8 cellular contexts compared by ENCODE assay signal in the genomic region with DNA sequence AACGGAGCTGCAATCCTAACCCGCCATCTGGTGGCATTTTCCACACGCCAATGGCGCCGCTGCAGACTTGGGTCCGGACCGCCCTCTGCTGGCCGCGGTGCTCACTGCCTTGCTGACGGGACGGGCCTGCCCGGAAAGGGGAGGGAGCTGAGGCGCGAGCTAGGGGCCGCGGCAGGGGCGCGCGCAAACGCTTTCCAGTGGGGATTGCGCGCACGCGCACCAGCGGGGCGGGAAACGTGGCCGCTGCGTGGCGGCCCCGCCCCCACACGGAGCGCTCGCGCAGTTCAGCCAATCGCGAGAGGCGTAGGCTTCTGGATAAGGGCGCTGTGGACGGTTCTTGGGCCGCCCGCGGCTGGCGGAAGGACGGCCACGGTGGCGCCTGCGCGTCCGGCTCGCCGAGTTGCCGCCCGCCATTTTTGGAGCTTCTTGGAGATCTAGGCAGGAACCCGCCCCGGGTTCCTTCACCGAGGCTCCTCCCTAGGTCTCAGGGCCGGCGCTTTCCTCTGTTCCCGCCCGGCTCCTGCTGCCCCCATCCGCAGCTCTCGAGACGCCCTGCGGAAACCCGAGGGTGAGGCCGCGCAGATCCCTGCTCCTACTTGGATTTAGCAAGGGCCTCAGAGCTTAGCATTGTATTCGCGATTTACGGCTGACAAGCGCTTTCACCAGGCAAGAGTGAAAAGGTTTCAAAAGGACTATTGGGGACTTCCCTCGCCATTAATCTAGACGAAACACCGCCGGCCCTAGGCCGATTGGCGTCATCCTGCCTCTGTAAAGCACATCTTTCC. TPM values are rescaled to one million over a fixed set of nuclear protein-coding genes. Genes with fewer than 3 reads are reported as not detected.
A peak's percentile ranks its signal among the peaks of the same experiment; 100 is the strongest.
DNase-seq lines count a peak whose midpoint lies in the region; ATAC-seq, FAIRE-seq and TF ChIP-seq lines count a peak whose summit lies in the region.

A gene (minus strand): TSS at position 52 of the 785 bp plus-strand sequence. CDS start 121,480 bp downstream, outside the sequence.

- peak; percentile 86 for ATAC-seq in HG02840 (IDR thresholded peaks at IDR 0.05; ENCODE audit: low FRiP score, unreplicated experiment)
- peak; percentile 94 to 97 (median 95) for ATAC-seq in heart left ventricle
- peak; percentile 96 to 99 for ATAC-seq in upper lobe of left lung (ENCODE audit: low FRiP score in 2 of 2)

- TF ChIP-seq CTCF in heart left ventricle (IDR thresholded peaks at IDR 0.05) (peak in 11 of 12 donors; percentile 94 to 100 (median 98)), upper lobe of left lung (IDR thresholded peaks at IDR 0.05) (peak; percentile 95 to 100 (median 100))

- intact Hi-C loops in heart left ventricle (cut with DNase I) (loop anchor here (1.0 to 10.0 kb wide), 25 partner anchors 52 to 682 kb away; a partner anchor contains a TSS), posterior cingulate gyrus (cut with DNase I) (loop anchor here (1.0 to 5.0 kb wide), 8 partner anchors 66 to 785 kb away; a partner anchor contains a TSS)

- TF ChIP-seq POLR2A in GM12891 (IDR thresholded peaks at IDR 0.05; ENCODE audit: low read depth, low read length), result peak; percentile 79; the same call in 1 of the 2 replicates
- TF ChIP-seq POLR2A in heart left ventricle (IDR thresholded peaks at IDR 0.05), result peak in 1 of 2 donors; percentile 78
- TF ChIP-seq POLR2A in upper lobe of left lung (IDR thresholded peaks at IDR 0.05), result peak in 3 of 4 donors; percentile 73 to 94 (median 82)

- peak within 1 kb of the TSS; percentile 89 for H3K27ac ChIP-seq in adipose tissue (ENCODE audit: low read depth, low read length)
- peak within 1 kb of the TSS; percentile 93 to 100 (median 98) for H3K27ac ChIP-seq in heart left ventricle
- H3K27ac ChIP-seq in upper lobe of left lung, result peak within 1 kb of the TSS; percentile 97 to 100 (median 99)

- H3K9me3 ChIP-seq in heart left ventricle, result no peaks in the 10 kb centered on the region
- no peaks in the 10 kb centered on the region for H3K9me3 ChIP-seq in upper lobe of left lung

- FAIRE-seq in GM12891 (lab: Jason Lieb, UNC), result peak; percentile 97

- H3K36me3 ChIP-seq in heart left ventricle (no peaks in the 10 kb centered on the region), upper lobe of left lung (no peaks in the 10 kb centered on the region)

- 0 to 1% (median 0%) methylated on average over 64 to 78 of the region's 78 CpGs for WGBS in adipose tissue, 3 donors
- WGBS in heart left ventricle, 4 donors, result 0 to 1% (median 0%) methylated on average over 24 to 78 of the region's 78 CpGs
- WGBS in upper lobe of left lung, 2 donors, result 1% methylated on average over 10 to 32 of the region's 78 CpGs

- H3K4me1 ChIP-seq in heart left ventricle, result peaks cover 0 to 41% (median 26%) of the 10 kb centered on the region in 12 donors
- H3K4me1 ChIP-seq in upper lobe of left lung, result peaks cover 12 to 39% (median 30%) of the 10 kb centered on the region in 4 donors

- TF ChIP-seq EP300 in upper lobe of left lung (IDR thresholded peaks at IDR 0.05), result peak in 1 of 4 donors; percentile 63

- peak; percentile 76 for DNase-seq in GM12891 (ENCODE audit: insufficient read length, low spot score)
- peak; percentile 99 for DNase-seq in NCI-H1436 (lab: John Stamatoyannopoulos, UW)
- peak; percentile 98 for DNase-seq in T follicular helper cell (ENCODE audit: low read depth)
- DNase-seq in heart left ventricle, result peak; percentile 99 to 100 (median 99)
- DNase-seq in posterior cingulate gyrus, result peak; percentile 97 to 100 (median 98)
- peak; percentile 99 to 100 for DNase-seq in upper lobe of left lung

- H3K4me3 ChIP-seq in heart left ventricle, result peak within 1 kb of the TSS; percentile 55 to 95 (median 72)
- peak within 1 kb of the TSS; percentile 44 to 87 (median 80) for H3K4me3 ChIP-seq in upper lobe of left lung

- H3K27me3 ChIP-seq in heart left ventricle (no peaks in the 10 kb centered on the region), upper lobe of left lung (no peaks in the 10 kb centered on the region)

TF ChIP-seq in GM12891, 5 proteins besides CTCF, POLR2A, EP300 and RAD21:
- TF ChIP-seq POU2F2 (IDR thresholded peaks at IDR 0.05; ENCODE audit: low read depth, low read length) (peak; percentile 7), PAX5 (IDR thresholded peaks at IDR 0.05; ENCODE audit: insufficient read depth, low read length, severe bottlenecking) (peak; percentile 10), POLR2AphosphoS5 (IDR thresholded peaks at IDR 0.05; ENCODE audit: low read depth, low read length) (peak; percentile 78), TAF1 (IDR thresholded peaks at IDR 0.05; ENCODE audit: low read depth, low read length) (peak; percentile 50; the same call in 1 of the 2 replicates), SPI1 (IDR thresholded peaks at IDR 0.05; ENCODE audit: low read depth, low read length) (no peak)

RNA-seq across cellular contexts. Expression of the gene that starts here (rescaled TPM):
- 6.6 TPM for polyA plus RNA-seq in GM12891 (2012; ENCODE audit: low read depth, missing spikeins)
- polyA plus RNA-seq in adipose tissue (10 to 100 TPM in 2 of 3 donors, 1 to 10 TPM in 1; 7.7 to 16.0 (median 11.9) TPM), heart left ventricle (10 to 100 TPM in 1 of 2 donors, 1 to 10 TPM in 1; 7.2 to 15.7 TPM)
- total RNA-seq in heart left ventricle (10 to 100 TPM; 15.4 to 23.4 (median 20.2) TPM), upper lobe of left lung (10 to 100 TPM; 19.1 to 65.0 (median 34.2) TPM)

Comparison
In these comparisons a context has a peak if more than half of its experiments do, and no peak if none do; other contexts are left out.
1. Peak in every context shown above with its lines: DNase-seq, ATAC-seq, H3K4me3 ChIP-seq and H3K27ac ChIP-seq.